ENCODE assay signal across 8 cellular contexts in genomic region chr18:2547477-2548087, GRCh38. TPM values are rescaled to one million over a fixed set of nuclear protein-coding genes. Genes with fewer than 3 reads are reported as not detected.
DNase-seq lines count a peak whose midpoint lies in the region; ATAC-seq, FAIRE-seq and TF ChIP-seq lines count a peak whose summit lies in the region.

No MANE protein-coding gene starts in this region.

- intact Hi-C loops in posterior vena cava (cut with DNase I): loop anchor here (5.0 to 10.0 kb wide), 2 partner anchors 445 to 963 kb away; no protein-coding TSS in a partner anchor

- no peak overlapping the region for H3K27ac Mint-ChIP-seq in neural progenitor cell

- H3K4me3 ChIP-seq in AG04450 (ENCODE audit: low read depth, low read length) (no peak overlapping the region), neural progenitor cell (no peak overlapping the region)

- no peaks in the 10 kb centered on the region for H3K36me3 ChIP-seq in neural progenitor cell

- H3K9ac ChIP-seq in neural progenitor cell: no peak overlapping the region

- H3K9me3 ChIP-seq in AG04450 (ENCODE audit: control insufficient read depth, insufficient read depth, low read length): no peaks in the 10 kb centered on the region
- no peaks in the 10 kb centered on the region for H3K9me3 ChIP-seq in neural progenitor cell (ENCODE audit: low read depth)

- ATAC-seq in HG03565 (IDR thresholded peaks at IDR 0.05; ENCODE audit: unreplicated experiment): peak; percentile 67
- ATAC-seq in activated CD4-positive, CD25-positive, alpha-beta regulatory T cell treated with anti-CD3 and anti-CD28 coated beads, Interleukin-2, amount 50 U/mL, for 24 hours: no peak

- DNase-seq in AG04450 (ENCODE audit: low read depth, low spot score) (peak; percentile 36), RCC 7860 (ENCODE audit: low spot score) (peak; percentile 9), erythroblast (lab: John Stamatoyannopoulos, UW) (peak; percentile 68 to 79), neural progenitor cell (ENCODE audit: low spot score) (peak; percentile 65), posterior vena cava (ENCODE audit: low spot score) (no peak)

- no peak overlapping the region for H3K4me2 ChIP-seq in neural progenitor cell

- H3K27me3 ChIP-seq in AG04450 (ENCODE audit: control insufficient read depth, insufficient read depth, low read length) (no peaks in the 10 kb centered on the region), neural progenitor cell (no peaks in the 10 kb centered on the region)

- H3K36me3 Mint-ChIP-seq in neural progenitor cell: peaks cover 8% of the 10 kb centered on the region

- H3K27me3 Mint-ChIP-seq in neural progenitor cell (ENCODE audit: insufficient read depth, low read depth): peaks cover 2% of the 10 kb centered on the region

- no peak overlapping the region for H3K27ac ChIP-seq in AG04450 (ENCODE audit: low read depth, low read length)
- no peak overlapping the region for H3K27ac ChIP-seq in neural progenitor cell

- no peaks in the 10 kb centered on the region for H3K9me3 Mint-ChIP-seq in neural progenitor cell

- peaks cover 5% of the 10 kb centered on the region for H3F3A ChIP-seq in neural progenitor cell (ENCODE audit: low read depth)

- no peaks in the 10 kb centered on the region for H3K4me1 ChIP-seq in neural progenitor cell

- CTCF ChIA-PET in AG04450 (lab: Charles Lee): interaction anchor here (0.6 to 10.3 kb wide), 29 partner anchors 8 to 1708 kb away, joined by 3 to 362 read pairs (median 4); no protein-coding TSS in a partner anchor

- no peaks in the 10 kb centered on the region for H3K4me1 Mint-ChIP-seq in neural progenitor cell

- no peak overlapping the region for H2AFZ ChIP-seq in neural progenitor cell (replicated peaks)

- no peaks in the 10 kb centered on the region for H3K79me2 ChIP-seq in neural progenitor cell (ENCODE audit: low read depth)

- no peaks in the 10 kb centered on the region for H4K20me1 ChIP-seq in neural progenitor cell (ENCODE audit: low read depth)

- peak; percentile 75 for FAIRE-seq in RCC 7860 (lab: Jason Lieb, UNC)

- POLR2A ChIA-PET in AG04450 (lab: Yijun Ruan, JAX): no interaction called here

- TF ChIP-seq CTCF in AG04450 (IDR thresholded peaks at IDR 0.05; ENCODE audit: low read depth, low read length) (peak; percentile 58), GM12873 (IDR thresholded peaks at IDR 0.05; ENCODE audit: insufficient read depth, low read depth, low read length, missing control alignments) (peak; percentile 49), neural progenitor cell (IDR thresholded peaks at IDR 0.05) (peak; percentile 71)

- no peak for TF ChIP-seq POLR2A in erythroblast (IDR thresholded peaks at IDR 0.05; ENCODE audit: low read length)

- no peak overlapping the region for H3K4me3 Mint-ChIP-seq in neural progenitor cell

RNA-seq across cellular contexts. Expression of gene METTL4, which starts 23.7 kb away (rescaled TPM):
- 8.3 and 12.7 TPM in 2 replicates for polyA plus RNA-seq in AG04450 (2011; rRNA removed)
- 6.6 and 9.5 TPM in 2 replicates for polyA minus RNA-seq in AG04450 (2011; rRNA and poly(A)+ RNA removed)
- total RNA-seq in neural progenitor cell (ENCODE audit: low replicate concordance) (22.3 and 30.8 TPM in 2 replicates), posterior vena cava (1 to 10 TPM; 7.4 to 8.6 TPM)

RNA-seq across cellular contexts. Expression of gene NDC80, which starts 23.8 kb away (rescaled TPM):
- 6.4 and 10.2 TPM in 2 replicates for polyA plus RNA-seq in AG04450 (2011; rRNA removed)
- 3.9 and 9.1 TPM in 2 replicates for polyA minus RNA-seq in AG04450 (2011; rRNA and poly(A)+ RNA removed)
- total RNA-seq in neural progenitor cell (ENCODE audit: low replicate concordance) (69.3 and 98.1 TPM in 2 replicates), posterior vena cava (1 to 10 TPM in 1 of 2 donors, under 1 TPM in 1; 0.48 to 1.4 TPM)

Comparison
In these comparisons a context has a peak if more than half of its experiments do, and no peak if none do; other contexts are left out.
1. RNA of gene NDC80, which starts 23.8 kb away (total RNA-seq): 69.3 to 98.1 TPM in neural progenitor cell; 0.48 to 1.4 TPM in posterior vena cava; every median in the first group is over 10 times any median in the second.
2. Peak in every context shown above with its lines, with median percentiles within 50 percentile points of each other: CTCF ChIP-seq.